ENCODE assay signal across 16 cellular contexts in the genomic region with DNA sequence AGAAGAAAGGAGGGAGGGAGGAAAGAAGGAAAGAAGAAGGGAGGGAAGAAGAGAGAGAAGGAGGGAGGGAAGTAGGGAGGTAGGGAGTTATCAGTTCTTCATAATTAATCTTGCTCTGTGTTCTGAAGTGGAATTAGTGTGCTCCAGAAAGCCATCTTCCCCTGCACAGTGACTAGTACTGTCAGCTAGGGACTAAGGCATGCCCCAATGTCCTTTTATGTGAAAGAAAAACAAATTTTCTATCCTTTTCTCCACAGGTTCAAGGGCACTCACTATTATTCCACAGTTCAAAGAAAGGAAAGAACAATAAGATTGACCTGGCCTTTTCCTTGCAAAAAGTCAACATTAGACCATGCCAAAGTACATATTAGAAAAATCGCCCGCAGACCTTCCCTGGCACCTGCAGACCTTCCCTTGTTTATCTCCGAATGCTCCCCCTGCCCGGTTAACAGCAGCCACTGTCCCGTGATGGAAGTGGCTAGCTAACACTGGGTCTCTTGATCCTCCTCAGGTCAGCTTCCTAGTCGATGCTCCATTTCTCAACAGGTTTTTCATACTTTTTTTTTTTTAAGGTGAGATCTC.
"Had no signal": no experiment of that assay in that cellular context is flagged by ENCODE, and none has a peak within 500 bp of the region (broad histone marks: within the 10 kb centered on the region; RNA-seq: fewer than 3 reads in every experiment).

No MANE protein-coding gene starts in this region.

- H3K9me3 ChIP-seq: sigmoid colon, thoracic aorta had no signal

- H3K27ac ChIP-seq: brain microvascular endothelial cell, sigmoid colon, WERI-Rb-1 had no signal

- DNase-seq: activated CD4-positive, alpha-beta T cell treated with anti-CD3 and anti-CD28 coated beads, Interleukin-2, amount 10 ng/mL, durations not matched to agents 7 days and 5 days; activated T-cell treated with anti-CD3 and anti-CD28 coated beads, Interleukin-2, amount 50 U/mL, for 1 hour; amniotic stem cell; brain microvascular endothelial cell; glutamatergic neuron; natural killer cell; nucleus accumbens; sigmoid colon; stimulated activated CD4-positive, alpha-beta T cell treated with anti-CD3 and anti-CD28 coated beads, Interleukin-4, amount 100 ng/mL, for 1 hour; stimulated activated CD8-positive, alpha-beta memory T cell treated with anti-CD3 and anti-CD28 coated beads, Interleukin-4, amount 100 ng/mL, for 48 hours; stimulated activated naive CD8-positive, alpha-beta T cell treated with anti-CD3 and anti-CD28 coated beads, Interleukin-15, amount 100 ng/mL, for 72 hours; T1000; WERI-Rb-1 had no signal

- ATAC-seq: esophagus mucosa; natural killer cell; stimulated activated naive CD8-positive, alpha-beta T cell treated with anti-CD3 and anti-CD28 coated beads, Interleukin-15, amount 100 ng/mL, for 72 hours had no signal

- H3K36me3 ChIP-seq: brain microvascular endothelial cell, WERI-Rb-1 had no signal

- H3K4me3 ChIP-seq: lung, sigmoid colon, thoracic aorta had no signal

- H3K27me3 ChIP-seq: brain microvascular endothelial cell, sigmoid colon had no signal
